In genomic region chr18:3126457-3127097, GRCh38 we compare ENCODE assay signal across 22 cellular contexts.
"Had no signal": no experiment of that assay in that cellular context is flagged by ENCODE, and none has a peak within 500 bp of the region (broad histone marks: within the 10 kb centered on the region; RNA-seq: fewer than 3 reads in every experiment).

No MANE protein-coding gene starts in this region.

- H3K9me3 ChIP-seq: colonic mucosa, left ventricle myocardium inferior, ovary, right lobe of liver, spleen, stomach, thoracic aorta, transverse colon had no signal

- ATAC-seq: left cardiac atrium; natural killer cell treated with Interleukin-12 subunit alpha and Interleukin-12 subunit beta and Interleukin-15 and Interleukin-18, amount 100 ng/mL, for 72 hours; right lobe of liver; stimulated activated memory B cell treated with anti-CD40 and anti-IgM and Interleukin-4, amounts not matched to agents 10 μg/mL and 1 μg/mL and 100 μg/mL, for 72 hours had no signal

- H3K36me3 ChIP-seq: colonic mucosa, neural progenitor cell, ovary, spleen, transverse colon had no signal

- FAIRE-seq: kidney had no signal

- DNase-seq: colonic mucosa; dermis blood vessel endothelial cell; kidney; left cardiac atrium; left ventricle myocardium inferior; mesenchymal stem cell; midbrain; nucleus accumbens; ovary; right lobe of liver; spleen; stimulated activated CD4-positive, alpha-beta T cell treated with anti-CD3 and anti-CD28 coated beads, Interleukin-15, amount 100 ng/mL, for 24 hours; stimulated activated CD4-positive, alpha-beta T cell treated with anti-CD3 and anti-CD28 coated beads, Interleukin-1b, Interleukin-23, amount 100 ng/mL, for 48 hours; stimulated activated CD4-positive, alpha-beta T cell treated with anti-CD3 and anti-CD28 coated beads, Interleukin-4, amount 100 ng/mL, for 24 hours; stomach; substantia nigra; transverse colon had no signal

- H3K27me3 ChIP-seq: colonic mucosa, neural progenitor cell, ovary, right lobe of liver, spleen, stomach, transverse colon had no signal

- H3K4me1 ChIP-seq: colonic mucosa, neural progenitor cell, right lobe of liver had no signal

- H3K27ac ChIP-seq: colonic mucosa, left ventricle myocardium inferior, neural progenitor cell, ovary, right lobe of liver, spleen, stomach, thoracic aorta, transverse colon had no signal

- H3K4me3 ChIP-seq: colonic mucosa, left ventricle myocardium inferior, lung, neural progenitor cell, ovary, right lobe of liver, spleen, stomach, thoracic aorta, transverse colon had no signal
